ENCODE assay signal across 14 cellular contexts in the genomic region with DNA sequence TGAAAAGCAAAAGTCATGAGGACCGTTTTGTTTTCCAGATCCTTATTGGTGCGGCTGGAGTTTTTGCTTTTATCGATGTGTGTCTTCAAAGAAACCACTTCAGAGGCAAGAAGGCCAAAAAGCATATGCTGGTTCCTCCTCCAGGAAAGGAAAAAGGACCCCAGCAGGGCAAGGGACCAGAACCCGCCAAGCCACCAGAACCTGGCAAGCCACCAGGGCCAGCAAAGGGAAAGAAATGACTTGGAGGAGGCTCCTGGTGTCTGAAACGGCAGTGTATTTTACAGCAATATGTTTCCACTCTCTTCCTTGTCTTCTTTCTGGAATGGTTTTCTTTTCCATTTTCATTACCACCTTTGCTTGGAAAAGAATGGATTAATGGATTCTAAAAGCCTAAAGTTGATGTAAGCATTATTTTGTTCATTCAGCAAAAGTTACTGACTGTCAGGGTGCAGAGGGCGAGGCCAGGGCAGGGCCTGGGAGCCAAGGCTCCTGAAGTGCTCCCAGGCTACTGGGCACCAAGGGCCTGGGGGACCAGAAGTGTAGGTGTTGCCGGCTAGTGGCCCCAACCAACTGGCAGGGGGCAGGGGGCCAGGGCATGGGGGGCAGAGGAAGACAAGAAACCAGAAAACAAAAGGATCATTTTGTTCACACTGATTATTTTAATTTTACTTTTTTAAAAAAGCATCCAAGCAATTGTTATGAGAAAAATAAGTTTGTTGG.
DNase-seq lines count a peak whose midpoint lies in the region; ATAC-seq and TF ChIP-seq lines count a peak whose summit lies in the region.
"Had no signal": no experiment of that assay in that cellular context is flagged by ENCODE, and none has a peak within 500 bp of the region (broad histone marks: within the 10 kb centered on the region; RNA-seq: fewer than 3 reads in every experiment).

No MANE protein-coding gene starts in this region.

- peak; percentile 42 for ATAC-seq in stimulated activated memory B cell treated with anti-CD40 and anti-IgM and Interleukin-4, amounts not matched to agents 10 μg/mL and 1 μg/mL and 100 μg/mL, for 72 hours
- no peak for ATAC-seq in effector memory CD8-positive, alpha-beta T cell (replicated peaks)

- no peak overlapping the region for H3K27ac ChIP-seq in coronary artery
- H3K27ac ChIP-seq: prostate gland had no signal

- no peaks in the 10 kb centered on the region for H3K27me3 Mint-ChIP-seq in activated naive CD4-positive, alpha-beta T cell treated with anti-CD3 and anti-CD28 coated beads, Interleukin-2, amount 50 U/mL, for 24 hours
- peaks cover 21% of the 10 kb centered on the region for H3K27me3 Mint-ChIP-seq in stimulated activated memory B cell treated with anti-CD40 and anti-IgM and Interleukin-4, amounts not matched to agents 10 μg/mL and 1 μg/mL and 100 μg/mL, for 72 hours
- H3K27me3 Mint-ChIP-seq in effector memory CD8-positive, alpha-beta T cell = no peaks in the 10 kb centered on the region

- peaks cover 30% of the 10 kb centered on the region for H3K4me1 Mint-ChIP-seq in activated naive CD4-positive, alpha-beta T cell treated with anti-CD3 and anti-CD28 coated beads, Interleukin-2, amount 50 U/mL, for 24 hours
- H3K4me1 Mint-ChIP-seq in stimulated activated memory B cell treated with anti-CD40 and anti-IgM and Interleukin-4, amounts not matched to agents 10 μg/mL and 1 μg/mL and 100 μg/mL, for 72 hours = peaks cover 30% of the 10 kb centered on the region
- peaks cover 14 to 15% of the 10 kb centered on the region in 2 donors for H3K4me1 Mint-ChIP-seq in effector memory CD8-positive, alpha-beta T cell (ENCODE audit: low read depth in 2 of 2)

- DNase-seq in activated naive CD4-positive, alpha-beta T cell (lab: John Stamatoyannopoulos, UW) = no peak
- DNase-seq in coronary artery (ENCODE audit: low spot score) (peak; percentile 58), NCI-H82 (lab: John Stamatoyannopoulos, UW) (no peak)
- DNase-seq in effector memory CD8-positive, alpha-beta T cell = no peak
- DNase-seq: DMS153, immature natural killer cell, MV-4-11, SHP77 treated with DMSO at 0.1 percent for 48 hours had no signal

- no peak for TF ChIP-seq CTCF in coronary artery (IDR thresholded peaks at IDR 0.05)

- H3K4me3 ChIP-seq in coronary artery = no peak overlapping the region
- H3K4me3 ChIP-seq: prostate gland, tibial nerve had no signal

- no peaks in the 10 kb centered on the region for H3K36me3 Mint-ChIP-seq in activated naive CD4-positive, alpha-beta T cell treated with anti-CD3 and anti-CD28 coated beads, Interleukin-2, amount 50 U/mL, for 24 hours
- H3K36me3 Mint-ChIP-seq in stimulated activated memory B cell treated with anti-CD40 and anti-IgM and Interleukin-4, amounts not matched to agents 10 μg/mL and 1 μg/mL and 100 μg/mL, for 72 hours = no peaks in the 10 kb centered on the region
- peaks cover 4% of the 10 kb centered on the region for H3K36me3 Mint-ChIP-seq in effector memory CD8-positive, alpha-beta T cell (ENCODE audit: insufficient read depth)
- H3K36me3 Mint-ChIP-seq: activated naive CD4-positive, alpha-beta T cell treated with anti-CD3 and anti-CD28 coated beads, Interleukin-2, amount 50 U/mL, for 72 hours; immature natural killer cell; mesothelial cell of epicardium had no signal

- H3K9me3 Mint-ChIP-seq in activated naive CD4-positive, alpha-beta T cell treated with anti-CD3 and anti-CD28 coated beads, Interleukin-2, amount 50 U/mL, for 24 hours = no peaks in the 10 kb centered on the region
- H3K9me3 Mint-ChIP-seq in stimulated activated memory B cell treated with anti-CD40 and anti-IgM and Interleukin-4, amounts not matched to agents 10 μg/mL and 1 μg/mL and 100 μg/mL, for 72 hours = no peaks in the 10 kb centered on the region
- no peaks in the 10 kb centered on the region for H3K9me3 Mint-ChIP-seq in effector memory CD8-positive, alpha-beta T cell
- H3K9me3 Mint-ChIP-seq: activated naive CD4-positive, alpha-beta T cell treated with anti-CD3 and anti-CD28 coated beads, Interleukin-2, amount 50 U/mL, for 72 hours; mesothelial cell of epicardium had no signal

- peak overlapping the region; percentile 84 for H3K27ac Mint-ChIP-seq in activated naive CD4-positive, alpha-beta T cell treated with anti-CD3 and anti-CD28 coated beads, Interleukin-2, amount 50 U/mL, for 24 hours
- no peak overlapping the region for H3K27ac Mint-ChIP-seq in stimulated activated memory B cell treated with anti-CD40 and anti-IgM and Interleukin-4, amounts not matched to agents 10 μg/mL and 1 μg/mL and 100 μg/mL, for 72 hours
- peak overlapping the region in 1 of 2 donors; percentile 49 for H3K27ac Mint-ChIP-seq in effector memory CD8-positive, alpha-beta T cell

- no peak overlapping the region for H3K4me3 Mint-ChIP-seq in activated naive CD4-positive, alpha-beta T cell treated with anti-CD3 and anti-CD28 coated beads, Interleukin-2, amount 50 U/mL, for 24 hours
- H3K4me3 Mint-ChIP-seq in stimulated activated memory B cell treated with anti-CD40 and anti-IgM and Interleukin-4, amounts not matched to agents 10 μg/mL and 1 μg/mL and 100 μg/mL, for 72 hours = no peak overlapping the region
- no peak overlapping the region for H3K4me3 Mint-ChIP-seq in effector memory CD8-positive, alpha-beta T cell
- H3K4me3 Mint-ChIP-seq: immature natural killer cell, mesothelial cell of epicardium had no signal
